ENCODE assay signal across 1 cellular context in the genomic region with DNA sequence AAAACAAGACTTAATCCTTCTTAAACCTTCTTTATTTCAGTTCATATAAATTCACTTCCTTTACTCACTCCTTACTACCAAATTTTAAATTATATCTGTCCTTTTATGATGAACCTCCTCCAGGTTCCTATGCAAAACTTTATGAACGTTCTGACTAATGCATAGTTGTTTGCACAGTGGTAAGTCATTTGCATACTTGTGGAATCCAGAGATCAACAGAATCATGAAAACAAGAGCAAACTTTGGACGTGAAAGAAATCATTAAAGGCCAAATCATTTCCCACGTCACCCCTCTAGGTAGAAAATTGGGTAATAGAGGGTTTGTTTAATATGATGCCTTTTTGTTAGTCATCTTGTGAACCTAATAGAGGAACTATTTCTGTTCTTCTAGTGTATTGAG.
TF ChIP-seq lines count a peak whose summit lies in the region.

No MANE protein-coding gene starts in this region.

TF ChIP-seq in GM12878, 131 proteins besides CTCF, POLR2A, EP300 and RAD21:
- no peak for TF ChIP-seq MEF2B (IDR thresholded peaks at IDR 0.05; ENCODE audit: partially characterized antibody, poor library complexity, severe bottlenecking)
- peak; percentile 44; the same call in 1 of the 3 replicates for TF ChIP-seq POU2F2 (IDR thresholded peaks at IDR 0.05; ENCODE audit: borderline replicate concordance, low read depth, low read length)
